In genomic region chr18:51861041-51861440, GRCh38 we compare ENCODE assay signal across 4 cellular contexts.
"Had no signal": no experiment of that assay in that cellular context is flagged by ENCODE, and none has a peak within 500 bp of the region (broad histone marks: within the 10 kb centered on the region; RNA-seq: fewer than 3 reads in every experiment).

No MANE protein-coding gene starts in this region.

- DNase-seq: H9, HCEC 1CT, IMR-90, KG1 had no signal
